ENCODE assay signal across 8 cellular contexts in the genomic region with DNA sequence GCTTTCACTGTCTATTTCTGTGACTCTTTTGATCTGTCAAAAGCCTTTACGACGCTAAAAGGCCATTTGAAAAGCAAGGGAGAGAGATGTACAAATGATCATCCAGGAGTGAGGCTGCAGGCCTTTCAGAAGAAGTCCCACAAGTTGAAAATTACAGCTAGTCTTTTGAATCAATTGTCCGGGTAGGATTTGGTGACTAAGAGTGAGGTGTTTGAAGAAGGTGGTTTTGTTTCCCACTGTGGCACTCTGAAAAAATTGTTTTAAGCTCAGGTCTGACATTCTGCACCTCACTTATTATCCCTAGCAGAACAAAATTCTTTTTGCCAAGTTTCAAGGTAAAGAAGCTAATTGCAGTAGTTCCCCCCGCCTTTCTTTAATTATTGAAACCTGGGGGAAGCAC. TPM values are rescaled to one million over a fixed set of nuclear protein-coding genes. Genes with fewer than 3 reads are reported as not detected.
"Had no signal": no experiment of that assay in that cellular context is flagged by ENCODE, and none has a peak within 500 bp of the region (broad histone marks: within the 10 kb centered on the region; RNA-seq: fewer than 3 reads in every experiment).

No MANE protein-coding gene starts in this region.

- FAIRE-seq: H1, H54, HepG2 had no signal

- H3K4me1 Mint-ChIP-seq: GM23338, H9, IgD-negative memory B cell had no signal

- H3K4me3 ChIP-seq: GM23338 had no signal

- H3K36me3 Mint-ChIP-seq: IgD-negative memory B cell had no signal

- H3K4me2 ChIP-seq: GM23338 had no signal

- H3K27ac Mint-ChIP-seq: GM23338, H9, IgD-negative memory B cell had no signal

- H3K4me3 Mint-ChIP-seq: GM23338, H9, IgD-negative memory B cell had no signal

- DNase-seq: H9, HCEC 1CT had no signal

- H3K9me3 Mint-ChIP-seq: H9 had no signal

- H2AFZ ChIP-seq: GM23338 had no signal

RNA-seq across cellular contexts. Expression of gene TMEM108, which starts 50.8 kb away (rescaled TPM):
- total RNA-seq: HepG2, HT-29 had no signal
- polyA plus RNA-seq: HepG2, IgD-negative memory B cell had no signal
